Comparison of ENCODE assay signal across 1 cellular context in the genomic region with DNA sequence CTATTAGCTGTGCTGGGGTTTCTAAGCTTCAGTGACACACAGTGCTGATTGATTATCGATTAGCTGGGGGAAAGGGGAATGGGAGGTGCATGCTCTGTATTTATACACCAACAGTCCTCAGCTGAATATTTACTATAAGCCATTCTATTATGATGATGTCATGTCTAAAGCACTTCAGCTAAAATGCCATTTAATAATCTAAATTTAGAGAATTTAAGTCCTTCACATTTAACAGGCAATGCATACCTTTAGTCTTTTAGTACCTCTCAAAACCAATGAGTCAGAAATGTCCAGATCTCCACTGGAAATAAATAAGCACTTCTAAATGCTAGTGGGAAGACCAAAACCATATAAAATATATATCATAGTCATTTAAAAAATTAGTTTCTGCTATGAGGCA.
TF ChIP-seq lines count a peak whose summit lies in the region.

No MANE protein-coding gene starts in this region.

TF ChIP-seq in SK-N-SH, 30 proteins besides CTCF, POLR2A, EP300 and RAD21:
- TF ChIP-seq USF1 (IDR thresholded peaks at IDR 0.05; ENCODE audit: borderline replicate concordance, low read depth) (no peak), PBX3 (IDR thresholded peaks at IDR 0.05) (peak; percentile 18; the same call in 1 of the 2 replicates), MXI1 (IDR thresholded peaks at IDR 0.05; ENCODE audit: low read depth, low read length) (no peak), RFX5 (IDR thresholded peaks at IDR 0.05; ENCODE audit: low read length) (no peak), TAF1 (IDR thresholded peaks at IDR 0.05; ENCODE audit: borderline replicate concordance, low read depth, low read length) (no peak), JUND (IDR thresholded peaks at IDR 0.05) (0 out of 2 replicates have a peak, but pooled peaks have one; percentile 4)
